8 cellular contexts compared by ENCODE assay signal in the genomic region with DNA sequence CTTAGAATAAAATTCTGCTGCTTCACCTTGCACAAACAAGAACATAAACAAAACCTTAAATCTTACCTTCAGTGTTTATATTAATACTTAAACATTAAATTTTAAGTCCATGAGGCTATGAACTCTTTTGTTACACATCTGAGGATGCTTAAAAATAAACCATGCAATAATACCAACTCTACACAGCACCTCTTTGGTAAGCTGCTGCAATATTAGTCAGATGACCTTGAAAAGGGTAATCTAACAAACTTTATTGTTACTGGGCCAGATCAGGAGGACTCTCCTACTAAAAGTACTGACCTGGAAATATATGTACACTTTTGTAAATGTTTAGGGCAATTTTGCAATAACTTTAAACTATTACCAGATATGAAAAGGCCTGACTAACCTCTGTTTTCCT. TPM values are rescaled to one million over a fixed set of nuclear protein-coding genes. Genes with fewer than 3 reads are reported as not detected.
DNase-seq lines count a peak whose midpoint lies in the region; ATAC-seq and TF ChIP-seq lines count a peak whose summit lies in the region.

No MANE protein-coding gene starts in this region.

- peak overlapping the region; percentile 100 for H3K4me3 Mint-ChIP-seq in HFFc6
- peak overlapping the region; percentile 100 for H3K4me3 Mint-ChIP-seq in activated T-helper 1 cell treated with anti-CD3 and anti-CD28 coated beads, Interleukin-12 subunit alpha, Interleukin-12 subunit beta, Interleukin-2, Interleukin-4 antibody, amounts not matched to agents 30 ng/mL and 10 ng/mL and 1 ng/mL, durations not matched to agents 14 hours and 24 hours and 36 hours
- H3K4me3 Mint-ChIP-seq in stimulated activated effector memory CD8-positive, alpha-beta T cell treated with anti-CD3 and anti-CD28 coated beads, Interleukin-12 subunit alpha, Interleukin-12 subunit beta, amount 100 ng/mL, for 72 hours: peak overlapping the region; percentile 100

- peak overlapping the region; percentile 98 for H3K27ac Mint-ChIP-seq in HFFc6
- H3K27ac Mint-ChIP-seq in activated T-helper 1 cell treated with anti-CD3 and anti-CD28 coated beads, Interleukin-12 subunit alpha, Interleukin-12 subunit beta, Interleukin-2, Interleukin-4 antibody, amounts not matched to agents 30 ng/mL and 10 ng/mL and 1 ng/mL, durations not matched to agents 14 hours and 24 hours and 36 hours: peak overlapping the region; percentile 96
- H3K27ac Mint-ChIP-seq in stimulated activated effector memory CD8-positive, alpha-beta T cell treated with anti-CD3 and anti-CD28 coated beads, Interleukin-12 subunit alpha, Interleukin-12 subunit beta, amount 100 ng/mL, for 72 hours: peak overlapping the region; percentile 99

- TF ChIP-seq CTCF in HFFc6 (IDR thresholded peaks at IDR 0.05): no peak

- H3K4me3 ChIP-seq in iPS-15b (ENCODE audit: low read depth, low read length): peak overlapping the region; percentile 96

- peak overlapping the region; percentile 93 for H3K9ac ChIP-seq in iPS-15b (ENCODE audit: low read depth, low read length)

- H3K4me1 Mint-ChIP-seq in HFFc6 (ENCODE audit: low read depth): peaks cover 25% of the 10 kb centered on the region
- peaks cover 34% of the 10 kb centered on the region for H3K4me1 Mint-ChIP-seq in activated T-helper 1 cell treated with anti-CD3 and anti-CD28 coated beads, Interleukin-12 subunit alpha, Interleukin-12 subunit beta, Interleukin-2, Interleukin-4 antibody, amounts not matched to agents 30 ng/mL and 10 ng/mL and 1 ng/mL, durations not matched to agents 14 hours and 24 hours and 36 hours (ENCODE audit: low read depth)
- peaks cover 12% of the 10 kb centered on the region for H3K4me1 Mint-ChIP-seq in stimulated activated effector memory CD8-positive, alpha-beta T cell treated with anti-CD3 and anti-CD28 coated beads, Interleukin-12 subunit alpha, Interleukin-12 subunit beta, amount 100 ng/mL, for 72 hours

- peaks cover 8% of the 10 kb centered on the region for H3K36me3 ChIP-seq in iPS-15b (ENCODE audit: control insufficient read depth, insufficient read depth, low read length)

- no peak for ATAC-seq in stimulated activated effector memory CD8-positive, alpha-beta T cell treated with anti-CD3 and anti-CD28 coated beads, Interleukin-12 subunit alpha, Interleukin-12 subunit beta, amount 100 ng/mL, for 72 hours
- no peak for ATAC-seq in GM18861 (IDR thresholded peaks at IDR 0.05; ENCODE audit: unreplicated experiment)
- no peak for ATAC-seq in HG03457 (IDR thresholded peaks at IDR 0.05; ENCODE audit: unreplicated experiment)

- H3K36me3 Mint-ChIP-seq in HFFc6 (ENCODE audit: low read depth): peaks cover 15% of the 10 kb centered on the region
- H3K36me3 Mint-ChIP-seq in activated T-helper 1 cell treated with anti-CD3 and anti-CD28 coated beads, Interleukin-12 subunit alpha, Interleukin-12 subunit beta, Interleukin-2, Interleukin-4 antibody, amounts not matched to agents 30 ng/mL and 10 ng/mL and 1 ng/mL, durations not matched to agents 14 hours and 24 hours and 36 hours (ENCODE audit: low read depth): peaks cover 30% of the 10 kb centered on the region
- peaks cover 64% of the 10 kb centered on the region for H3K36me3 Mint-ChIP-seq in stimulated activated effector memory CD8-positive, alpha-beta T cell treated with anti-CD3 and anti-CD28 coated beads, Interleukin-12 subunit alpha, Interleukin-12 subunit beta, amount 100 ng/mL, for 72 hours

- H3K9me3 ChIP-seq in iPS-15b (ENCODE audit: control insufficient read depth, insufficient read depth, low read length): no peaks in the 10 kb centered on the region

- H3K4me1 ChIP-seq in iPS-15b (ENCODE audit: control insufficient read depth, insufficient read depth, low read length): no peaks in the 10 kb centered on the region

- H3K9me3 Mint-ChIP-seq in HFFc6: no peaks in the 10 kb centered on the region
- no peaks in the 10 kb centered on the region for H3K9me3 Mint-ChIP-seq in activated T-helper 1 cell treated with anti-CD3 and anti-CD28 coated beads, Interleukin-12 subunit alpha, Interleukin-12 subunit beta, Interleukin-2, Interleukin-4 antibody, amounts not matched to agents 30 ng/mL and 10 ng/mL and 1 ng/mL, durations not matched to agents 14 hours and 24 hours and 36 hours
- no peaks in the 10 kb centered on the region for H3K9me3 Mint-ChIP-seq in stimulated activated effector memory CD8-positive, alpha-beta T cell treated with anti-CD3 and anti-CD28 coated beads, Interleukin-12 subunit alpha, Interleukin-12 subunit beta, amount 100 ng/mL, for 72 hours

- intact Hi-C loops in activated T-helper 1 cell treated with anti-CD3 and anti-CD28 coated beads, Interleukin-12 subunit alpha, Interleukin-12 subunit beta, Interleukin-2, Interleukin-4 antibody, amounts not matched to agents 30 ng/mL and 10 ng/mL and 1 ng/mL, durations not matched to agents 14 hours and 24 hours and 36 hours (cut with micrococcal nuclease): loop anchor here (1.0 to 5.0 kb wide), 8 partner anchors 22 to 433 kb away; partner anchors contain the start of genes BCAS2, CSDE1, DENND2C and NRAS

- peaks cover 7% of the 10 kb centered on the region for H3K27me3 ChIP-seq in iPS-15b (ENCODE audit: control insufficient read depth, insufficient read depth, low read length)

- DNase-seq in HFFc6 (no peak), DMS153 treated with DMSO at 0.1 percent for 48 hours (lab: John Stamatoyannopoulos, UW; ENCODE audit: unreplicated experiment) (no peak), NCI-H345 treated with DMSO at 0.1 percent for 48 hours (lab: John Stamatoyannopoulos, UW; ENCODE audit: unreplicated experiment) (no peak)
- no peak for DNase-seq in activated T-helper 1 cell treated with anti-CD3 and anti-CD28 coated beads, Interleukin-12 subunit alpha, Interleukin-12 subunit beta, Interleukin-2, Interleukin-4 antibody, amounts not matched to agents 30 ng/mL and 10 ng/mL and 1 ng/mL, durations not matched to agents 14 hours and 24 hours and 36 hours (ENCODE audit: low spot score)
- no peak for DNase-seq in stimulated activated effector memory CD8-positive, alpha-beta T cell treated with anti-CD3 and anti-CD28 coated beads, Interleukin-12 subunit alpha, Interleukin-12 subunit beta, amount 100 ng/mL, for 72 hours (ENCODE audit: low spot score in 2 of 2)

- peaks cover 5% of the 10 kb centered on the region; the same call in 1 of the 2 replicates for H3K27me3 Mint-ChIP-seq in HFFc6 (ENCODE audit: insufficient read depth)
- H3K27me3 Mint-ChIP-seq in activated T-helper 1 cell treated with anti-CD3 and anti-CD28 coated beads, Interleukin-12 subunit alpha, Interleukin-12 subunit beta, Interleukin-2, Interleukin-4 antibody, amounts not matched to agents 30 ng/mL and 10 ng/mL and 1 ng/mL, durations not matched to agents 14 hours and 24 hours and 36 hours (ENCODE audit: insufficient read depth): peaks cover 4% of the 10 kb centered on the region

RNA-seq across cellular contexts. Expression of gene SIKE1, which starts 0.8 kb away (rescaled TPM):
- 10 to 100 TPM; 39.1 to 48.7 (median 42.0) TPM for total RNA-seq in HFFc6 (2021; fragmentation: NEBNext Ultra II Directional; extraction: Animal tissue kit (Norgen Biotek cat#: 25700))
- total RNA-seq in activated T-helper 1 cell treated with anti-CD3 and anti-CD28 coated beads, Interleukin-12 subunit alpha, Interleukin-12 subunit beta, Interleukin-2, Interleukin-4 antibody, amounts not matched to agents 30 ng/mL and 10 ng/mL and 1 ng/mL, durations not matched to agents 14 hours and 24 hours and 36 hours: 59.4 and 65.0 TPM in 2 replicates

RNA-seq across cellular contexts. Expression of gene CSDE1, which starts 21.9 kb away (rescaled TPM):
- 100 to 1,000 TPM; 508 to 582 (median 527) TPM for total RNA-seq in HFFc6 (2021; fragmentation: NEBNext Ultra II Directional; extraction: Animal tissue kit (Norgen Biotek cat#: 25700))
- total RNA-seq in activated T-helper 1 cell treated with anti-CD3 and anti-CD28 coated beads, Interleukin-12 subunit alpha, Interleukin-12 subunit beta, Interleukin-2, Interleukin-4 antibody, amounts not matched to agents 30 ng/mL and 10 ng/mL and 1 ng/mL, durations not matched to agents 14 hours and 24 hours and 36 hours: 398 and 421 TPM in 2 replicates
